In the genomic region with DNA sequence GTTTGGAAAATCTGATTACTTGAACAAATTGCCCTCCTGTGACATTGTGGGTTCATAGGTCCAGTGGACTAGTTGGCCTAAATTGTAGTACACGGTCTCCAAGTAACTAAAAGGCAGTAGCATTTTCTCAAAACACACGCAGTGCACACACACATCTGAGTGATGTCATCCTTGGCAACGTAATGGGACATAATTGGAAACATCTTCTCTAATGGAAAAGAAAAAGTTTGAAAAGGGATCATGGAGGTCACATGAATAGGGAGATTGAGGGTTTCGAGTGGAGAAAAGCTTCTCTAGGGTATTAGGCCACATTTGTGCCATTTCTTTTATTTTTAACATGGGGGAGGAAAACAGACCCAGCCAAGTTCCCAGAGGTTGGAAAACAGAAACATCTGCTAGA, we compare ENCODE assay signal across 12 cellular contexts.
DNase-seq lines count a peak whose midpoint lies in the region; ATAC-seq and TF ChIP-seq lines count a peak whose summit lies in the region.
"Had no signal": no experiment of that assay in that cellular context is flagged by ENCODE, and none has a peak within 500 bp of the region (broad histone marks: within the 10 kb centered on the region; RNA-seq: fewer than 3 reads in every experiment).

No MANE protein-coding gene starts in this region.

- no peaks in the 10 kb centered on the region for H3K9me3 Mint-ChIP-seq in CD8-positive, alpha-beta T cell
- H3K9me3 Mint-ChIP-seq: activated T-cell treated with anti-CD3 and anti-CD28 coated beads, Interleukin-2, amount 50 U/mL, for 4 hours; stimulated activated naive CD8-positive, alpha-beta T cell treated with anti-CD3 and anti-CD28 coated beads, Interleukin-15, Interleukin-2, amounts not matched to agents 100 ng/mL and 50 ng/mL, for 24 hours had no signal

- peak overlapping the region; percentile 75 for H3K27ac ChIP-seq in GM23248
- peak overlapping the region; percentile 54 for H3K27ac ChIP-seq in layer of hippocampus (ENCODE audit: low read depth, low read length)
- H3K27ac ChIP-seq in suprapubic skin: peak overlapping the region; percentile 47
- no peak overlapping the region for H3K27ac ChIP-seq in CD8-positive, alpha-beta T cell (ENCODE audit: low read depth, low read length)

- no peak for TF ChIP-seq EP300 in suprapubic skin (IDR thresholded peaks at IDR 0.05)

- peak overlapping the region; percentile 45 for H3K4me2 ChIP-seq in GM23248 (ENCODE audit: unreplicated experiment)

- H3K36me3 ChIP-seq in GM23248 (ENCODE audit: low read depth): peaks cover 10% of the 10 kb centered on the region
- H3K36me3 ChIP-seq in suprapubic skin: no peaks in the 10 kb centered on the region
- no peaks in the 10 kb centered on the region for H3K36me3 ChIP-seq in CD8-positive, alpha-beta T cell (ENCODE audit: insufficient read depth, low read length)
- H3K36me3 ChIP-seq: Peyer's patch had no signal

- no peak overlapping the region for H3K27ac Mint-ChIP-seq in CD8-positive, alpha-beta T cell
- H3K27ac Mint-ChIP-seq: stimulated activated naive CD8-positive, alpha-beta T cell treated with anti-CD3 and anti-CD28 coated beads, Interleukin-15, Interleukin-2, amounts not matched to agents 100 ng/mL and 50 ng/mL, for 24 hours had no signal

- no peak overlapping the region for H3K4me3 Mint-ChIP-seq in CD8-positive, alpha-beta T cell
- H3K4me3 Mint-ChIP-seq: activated T-cell treated with anti-CD3 and anti-CD28 coated beads, Interleukin-2, amount 50 U/mL, for 4 hours; stimulated activated naive CD8-positive, alpha-beta T cell treated with anti-CD3 and anti-CD28 coated beads, Interleukin-15, Interleukin-2, amounts not matched to agents 100 ng/mL and 50 ng/mL, for 24 hours had no signal

- H3K27me3 ChIP-seq in GM23248 (replicated peaks; ENCODE audit: insufficient read depth): no peaks in the 10 kb centered on the region
- no peaks in the 10 kb centered on the region for H3K27me3 ChIP-seq in layer of hippocampus (ENCODE audit: control insufficient read depth, insufficient read depth, low read length)
- no peaks in the 10 kb centered on the region for H3K27me3 ChIP-seq in suprapubic skin
- H3K27me3 ChIP-seq in CD8-positive, alpha-beta T cell (ENCODE audit: insufficient read depth, low read length): no peaks in the 10 kb centered on the region
- H3K27me3 ChIP-seq: Peyer's patch had no signal

- H3K9me2 ChIP-seq in GM23248 (ENCODE audit: insufficient read depth): no peaks in the 10 kb centered on the region

- intact Hi-C loops in CD8-positive, alpha-beta T cell (cut with DNase I, micrococcal nuclease): loop anchor here in 1 of 2 experiments (2.0 to 5.0 kb wide), 2 partner anchors 18 to 36 kb away; no protein-coding TSS in a partner anchor

- H3K36me3 Mint-ChIP-seq in CD8-positive, alpha-beta T cell: peaks cover 27% of the 10 kb centered on the region

- TF ChIP-seq CTCF in cardiac fibroblast (IDR thresholded peaks at IDR 0.05; ENCODE audit: low read depth, low read length): no peak
- no peak for TF ChIP-seq CTCF in suprapubic skin (IDR thresholded peaks at IDR 0.05)
- no peak for TF ChIP-seq CTCF in CD8-positive, alpha-beta T cell (IDR thresholded peaks at IDR 0.05)

- H2AFZ ChIP-seq in GM23248: no peak overlapping the region

- TF ChIP-seq POLR2A in suprapubic skin (IDR thresholded peaks at IDR 0.05): no peak

- H3K27me3 Mint-ChIP-seq in CD8-positive, alpha-beta T cell (ENCODE audit: low read depth): no peaks in the 10 kb centered on the region
- H3K27me3 Mint-ChIP-seq: naive thymus-derived CD4-positive, alpha-beta T cell; stimulated activated naive CD8-positive, alpha-beta T cell treated with anti-CD3 and anti-CD28 coated beads, Interleukin-15, Interleukin-2, amounts not matched to agents 100 ng/mL and 50 ng/mL, for 24 hours had no signal

- peaks cover 100% of the 10 kb centered on the region for H3K79me2 ChIP-seq in GM23248 (ENCODE audit: insufficient read depth)

- H3K4me3 ChIP-seq in GM23248 (0 out of 2 replicates have a peak overlapping the region, but pooled peaks have one; percentile 12), cardiac fibroblast (replicated peaks in 1 of 2; ENCODE audit: low read depth in 2 of 2, low read length in 2 of 2) (no peak overlapping the region), suprapubic skin (no peak overlapping the region)
- H3K4me3 ChIP-seq in CD8-positive, alpha-beta T cell (ENCODE audit: low read depth, low read length): no peak overlapping the region
- H3K4me3 ChIP-seq: Peyer's patch had no signal

- H3F3A ChIP-seq in GM23248 (ENCODE audit: insufficient read depth): peaks cover 81% of the 10 kb centered on the region

- POLR2A ChIA-PET in CD8-positive, alpha-beta T cell (lab: Charles Lee): no interaction called here

- WGBS in GM23248 (ENCODE audit: low coverage in 1 of 2, low lambda C conversion rate in 2 of 2, missing lambda C conversion rate in 2 of 2), 2 experiments: 4 to 6% methylated on average over 4 of the region's 4 CpGs
- WGBS in suprapubic skin: 53% methylated on average over 4 of the region's 4 CpGs

- peaks cover 48% of the 10 kb centered on the region for H4K20me1 ChIP-seq in GM23248 (ENCODE audit: insufficient read depth)

- ATAC-seq in GM18520 (IDR thresholded peaks at IDR 0.05; ENCODE audit: unreplicated experiment): no peak
- ATAC-seq in CD8-positive, alpha-beta T cell: no peak
- ATAC-seq: activated T-cell treated with anti-CD3 and anti-CD28 coated beads, Interleukin-2, amount 50 U/mL, for 4 hours; naive thymus-derived CD4-positive, alpha-beta T cell had no signal

- peaks cover 66% of the 10 kb centered on the region for H3K4me1 ChIP-seq in GM23248 (ENCODE audit: insufficient read depth)
- H3K4me1 ChIP-seq in suprapubic skin: peaks cover 44% of the 10 kb centered on the region
- peaks cover 12% of the 10 kb centered on the region for H3K4me1 ChIP-seq in CD8-positive, alpha-beta T cell (ENCODE audit: insufficient read depth, low read length)
- H3K4me1 ChIP-seq: Peyer's patch had no signal

- CTCF ChIA-PET in CD8-positive, alpha-beta T cell (lab: Charles Lee): no interaction called here

- in situ Hi-C loops in GM23248 (cut with MboI): no loop called here

- peaks cover 73% of the 10 kb centered on the region for H3K4me1 Mint-ChIP-seq in CD8-positive, alpha-beta T cell (ENCODE audit: low read depth)

- DNase-seq in GM23248 (peak; percentile 81), cardiac fibroblast (ENCODE audit: low read depth in 2 of 2) (peak; percentile 71 to 73), suprapubic skin (ENCODE audit: low spot score in 2 of 2) (no peak), GF-D8 (lab: John Stamatoyannopoulos, UW) (no peak), OCI-M2 (lab: John Stamatoyannopoulos, UW; ENCODE audit: unreplicated experiment) (no peak)
- no peak for DNase-seq in CD8-positive, alpha-beta T cell
- DNase-seq: activated T-cell treated with anti-CD3 and anti-CD28 coated beads, Interleukin-2, amount 50 U/mL, for 4 hours; naive thymus-derived CD4-positive, alpha-beta T cell; Peyer's patch had no signal

- peak overlapping the region; percentile 17; the same call in 1 of the 2 replicates for H3K9ac ChIP-seq in GM23248

- H3K9me3 ChIP-seq in GM23248 (ENCODE audit: low read depth) (no peaks in the 10 kb centered on the region), suprapubic skin (no peaks in the 10 kb centered on the region)
- H3K9me3 ChIP-seq in CD8-positive, alpha-beta T cell (ENCODE audit: low read length): no peaks in the 10 kb centered on the region
- H3K9me3 ChIP-seq: Peyer's patch had no signal

Comparison
In these comparisons a context has a peak if more than half of its experiments do, and no peak if none do; other contexts are left out.
1. DNase-seq: peak in GM23248 (single experiment) and cardiac fibroblast (2 of 2); none in suprapubic skin (0 of 2), GF-D8 (single experiment), OCI-M2 (single experiment) and CD8-positive, alpha-beta T cell (0 of 7).